8 cellular contexts compared by ENCODE assay signal in the genomic region with DNA sequence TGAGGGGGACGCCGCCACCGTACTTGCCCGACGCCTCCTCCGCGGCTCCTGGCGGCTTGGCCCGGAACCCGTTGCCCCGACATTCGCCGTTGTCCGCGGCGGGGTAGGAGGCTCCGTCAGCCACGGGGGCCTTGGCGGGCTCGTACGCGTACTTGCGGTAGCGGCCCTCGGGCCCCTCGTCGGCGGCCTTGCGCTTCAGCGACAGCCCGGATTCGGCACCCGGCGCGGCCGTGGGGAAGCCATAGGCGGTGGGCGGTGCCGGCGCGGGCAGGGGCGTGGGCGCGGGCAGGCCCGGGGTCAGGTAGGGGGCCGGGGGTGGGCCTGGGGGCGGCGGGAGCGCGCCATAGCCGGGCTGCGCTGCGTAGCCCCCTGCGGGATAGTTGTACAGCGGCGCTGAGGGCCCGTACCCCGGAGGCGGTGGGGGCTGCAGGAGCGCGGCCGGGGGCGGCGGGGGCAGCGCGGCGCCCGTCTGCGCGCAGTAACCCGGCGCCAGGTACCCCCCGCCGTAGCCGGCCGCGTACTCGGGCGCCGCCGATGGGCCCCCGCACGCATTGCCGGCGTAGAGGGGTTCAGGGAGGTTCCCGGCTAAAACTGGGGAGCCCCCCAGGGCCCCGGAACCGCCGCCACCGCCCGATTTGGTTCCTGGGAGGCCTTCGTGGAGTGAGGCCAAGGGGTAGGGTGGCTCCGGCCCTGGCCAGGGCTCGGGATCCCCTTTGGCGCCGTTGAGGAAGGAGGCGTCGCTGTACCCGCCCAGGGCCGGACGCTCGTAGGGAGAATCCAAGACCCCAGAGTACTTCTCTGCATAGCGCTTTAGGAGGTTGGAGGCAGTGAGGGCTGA. TPM values are rescaled to one million over a fixed set of nuclear protein-coding genes. Genes with fewer than 3 reads are reported as not detected.
DNase-seq lines count a peak whose midpoint lies in the region; ATAC-seq and TF ChIP-seq lines count a peak whose summit lies in the region.

No MANE protein-coding gene starts in this region.

- H4K20me1 ChIP-seq in KMS-11 (ENCODE audit: insufficient read depth) = no peaks in the 10 kb centered on the region
- no peaks in the 10 kb centered on the region for H4K20me1 ChIP-seq in OCI-LY7 (ENCODE audit: insufficient read depth, low read length)

- peak overlapping the region; percentile 34 for H3K4me3 Mint-ChIP-seq in activated T-helper 17 cell treated with anti-CD3 and anti-CD28 coated beads, Interleukin-2, amount 50 U/mL, for 72 hours
- peak overlapping the region; percentile 43 for H3K4me3 Mint-ChIP-seq in stimulated activated memory B cell treated with anti-CD40 and anti-IgM and Interleukin-4, amounts not matched to agents 10 μg/mL and 1 μg/mL and 100 μg/mL, for 72 hours

- H3K4me3 ChIP-seq in KMS-11 (IDR thresholded peaks at IDR 0.05; ENCODE audit: insufficient read depth, low read depth, low read length) (no peak overlapping the region), iPS-15b (ENCODE audit: low read depth, low read length) (peak overlapping the region; percentile 70), OCI-LY7 (ENCODE audit: low read depth, low read length, poor library complexity, severe bottlenecking) (no peak overlapping the region)

- peak; percentile 17 for ATAC-seq in activated T-helper 17 cell treated with anti-CD3 and anti-CD28 coated beads, Interleukin-2, amount 50 U/mL, for 72 hours (replicated peaks)
- ATAC-seq in stimulated activated memory B cell treated with anti-CD40 and anti-IgM and Interleukin-4, amounts not matched to agents 10 μg/mL and 1 μg/mL and 100 μg/mL, for 72 hours = peak; percentile 5
- no peak for ATAC-seq in GM18909 (IDR thresholded peaks at IDR 0.05; ENCODE audit: poor library complexity, unreplicated experiment)

- peaks cover 10% of the 10 kb centered on the region for H3K4me1 Mint-ChIP-seq in activated T-helper 17 cell treated with anti-CD3 and anti-CD28 coated beads, Interleukin-2, amount 50 U/mL, for 72 hours
- H3K4me1 Mint-ChIP-seq in stimulated activated memory B cell treated with anti-CD40 and anti-IgM and Interleukin-4, amounts not matched to agents 10 μg/mL and 1 μg/mL and 100 μg/mL, for 72 hours = no peaks in the 10 kb centered on the region

- H3K36me3 Mint-ChIP-seq in activated T-helper 17 cell treated with anti-CD3 and anti-CD28 coated beads, Interleukin-2, amount 50 U/mL, for 72 hours (ENCODE audit: low read depth) = no peaks in the 10 kb centered on the region
- no peaks in the 10 kb centered on the region for H3K36me3 Mint-ChIP-seq in stimulated activated memory B cell treated with anti-CD40 and anti-IgM and Interleukin-4, amounts not matched to agents 10 μg/mL and 1 μg/mL and 100 μg/mL, for 72 hours

- H3K27ac ChIP-seq in KMS-11 (no peak overlapping the region), OCI-LY7 (ENCODE audit: low read depth, low read length, poor library complexity, severe bottlenecking) (no peak overlapping the region)

- peak overlapping the region; percentile 57 for H3K4me2 ChIP-seq in KMS-11
- H3K4me2 ChIP-seq in OCI-LY7 (ENCODE audit: low read length) = no peak overlapping the region

- H3K36me3 ChIP-seq in KMS-11 (ENCODE audit: insufficient read depth) (no peaks in the 10 kb centered on the region), iPS-15b (ENCODE audit: control insufficient read depth, insufficient read depth, low read length) (peaks cover 3% of the 10 kb centered on the region), OCI-LY7 (ENCODE audit: insufficient read depth, low read length) (no peaks in the 10 kb centered on the region)

- H3K9me3 ChIP-seq in iPS-15b (ENCODE audit: control insufficient read depth, insufficient read depth, low read length) = no peaks in the 10 kb centered on the region
- H3K9me3 ChIP-seq in OCI-LY7 (ENCODE audit: low read length) = no peaks in the 10 kb centered on the region

- peak overlapping the region; percentile 52; the same call in 1 of the 2 replicates for H3K9ac ChIP-seq in KMS-11
- peak overlapping the region; percentile 87 for H3K9ac ChIP-seq in iPS-15b (ENCODE audit: low read depth, low read length)

- H3K9me2 ChIP-seq in OCI-LY7 (ENCODE audit: insufficient read depth, low read length) = no peaks in the 10 kb centered on the region

- H2AFZ ChIP-seq in KMS-11 (ENCODE audit: low read depth) (peak overlapping the region; percentile 73), OCI-LY7 (ENCODE audit: low read length) (no peak overlapping the region)

- H3K4me1 ChIP-seq in KMS-11 (ENCODE audit: low read depth, poor library complexity, severe bottlenecking) (no peaks in the 10 kb centered on the region), iPS-15b (ENCODE audit: control insufficient read depth, insufficient read depth, low read length) (no peaks in the 10 kb centered on the region), OCI-LY7 (ENCODE audit: insufficient read depth, low read length, poor library complexity, severe bottlenecking) (no peaks in the 10 kb centered on the region)

- H3K79me2 ChIP-seq in KMS-11 (ENCODE audit: insufficient read depth, low read depth) (no peaks in the 10 kb centered on the region), OCI-LY7 (ENCODE audit: insufficient read depth, low read depth, low read length) (no peaks in the 10 kb centered on the region)

- no peaks in the 10 kb centered on the region for H3K27me3 Mint-ChIP-seq in activated T-helper 17 cell treated with anti-CD3 and anti-CD28 coated beads, Interleukin-2, amount 50 U/mL, for 72 hours
- H3K27me3 Mint-ChIP-seq in stimulated activated memory B cell treated with anti-CD40 and anti-IgM and Interleukin-4, amounts not matched to agents 10 μg/mL and 1 μg/mL and 100 μg/mL, for 72 hours = peaks cover 51% of the 10 kb centered on the region

- DNase-seq in OCI-M1 (lab: John Stamatoyannopoulos, UW) (no peak), OCI-LY7 (ENCODE audit: low spot score) (no peak), SW 1271 (lab: John Stamatoyannopoulos, UW) (no peak)

- no peak for TF ChIP-seq CTCF in KMS-11 (conservative IDR thresholded peaks at IDR 0.05; ENCODE audit: low read depth, low read length)
- no peak for TF ChIP-seq CTCF in OCI-LY7 (conservative IDR thresholded peaks at IDR 0.05; ENCODE audit: low read length)

- POLR2A ChIA-PET in OCI-LY7 (lab: Charles Lee) = no interaction called here

- no peaks in the 10 kb centered on the region for H3K9me3 Mint-ChIP-seq in activated T-helper 17 cell treated with anti-CD3 and anti-CD28 coated beads, Interleukin-2, amount 50 U/mL, for 72 hours
- H3K9me3 Mint-ChIP-seq in stimulated activated memory B cell treated with anti-CD40 and anti-IgM and Interleukin-4, amounts not matched to agents 10 μg/mL and 1 μg/mL and 100 μg/mL, for 72 hours = no peaks in the 10 kb centered on the region

- peaks cover 8% of the 10 kb centered on the region; the same call in 1 of the 2 replicates for H3K27me3 ChIP-seq in KMS-11 (ENCODE audit: insufficient read depth, low read depth)
- peaks cover 40% of the 10 kb centered on the region for H3K27me3 ChIP-seq in iPS-15b (ENCODE audit: control insufficient read depth, insufficient read depth, low read length)

- CTCF ChIA-PET in OCI-LY7 (lab: Charles Lee; ENCODE audit: unreplicated experiment) = no interaction called here

- intact Hi-C loops in OCI-LY7 (cut with micrococcal nuclease; ENCODE audit: unreplicated experiment) = no loop called here

- no peak overlapping the region for H3K27ac Mint-ChIP-seq in activated T-helper 17 cell treated with anti-CD3 and anti-CD28 coated beads, Interleukin-2, amount 50 U/mL, for 72 hours
- H3K27ac Mint-ChIP-seq in stimulated activated memory B cell treated with anti-CD40 and anti-IgM and Interleukin-4, amounts not matched to agents 10 μg/mL and 1 μg/mL and 100 μg/mL, for 72 hours = no peak overlapping the region

- no TSS peak for BruUV-seq in OCI-LY7 (replicated peaks; lab: Mats Ljungman, UMichigan)

RNA-seq across cellular contexts. Expression of gene FIGNL2, which starts 26.9 kb away (rescaled TPM):
- total RNA-seq in activated T-helper 17 cell treated with anti-CD3 and anti-CD28 coated beads, Interleukin-2, amount 50 U/mL, for 72 hours = under 1 TPM; 0.50 to 0.53 TPM
- total RNA-seq in OCI-LY7 (2014; rRNA removed; shearing (Covaris generic)) = not detected in 2 replicates
- not detected in 2 replicates for total RNA-seq in OCI-LY7 (2022)
